1 cellular context compared by ENCODE assay signal in the genomic region with DNA sequence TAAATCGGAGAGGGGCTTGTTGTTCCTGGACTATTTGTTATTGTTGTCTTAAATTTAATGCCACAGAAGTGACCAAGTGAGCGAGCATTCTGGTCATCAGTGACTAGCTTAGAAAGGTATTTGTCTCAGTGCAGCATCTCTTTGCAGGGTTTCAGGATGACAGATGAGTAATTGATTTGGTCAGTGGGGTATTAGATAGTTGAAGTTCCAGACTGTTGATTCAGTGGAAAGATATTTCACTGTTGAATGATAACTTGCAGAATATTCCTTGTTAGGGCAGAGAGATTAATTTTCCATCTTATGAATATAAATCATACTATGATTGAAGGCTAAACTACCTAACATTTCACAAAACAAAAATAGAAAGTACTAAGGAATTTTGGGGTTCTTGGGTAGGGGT.
TF ChIP-seq lines count a peak whose summit lies in the region.

No MANE protein-coding gene starts in this region.

TF ChIP-seq in GM23338, 12 proteins besides CTCF, POLR2A, EP300 and RAD21:
- TF ChIP-seq POLR2AphosphoS5 (IDR thresholded peaks at IDR 0.05; ENCODE audit: low read depth), result no peak
- TF ChIP-seq REST (IDR thresholded peaks at IDR 0.05; ENCODE audit: unreplicated experiment), result no peak
- TF ChIP-seq CREB1 (CRISPR knock-in tag; IDR thresholded peaks at IDR 0.05; ENCODE audit: low read depth), result no peak
- no peak for TF ChIP-seq JUNB (IDR thresholded peaks at IDR 0.05; ENCODE audit: unreplicated experiment)
- no peak for TF ChIP-seq ETS1 (IDR thresholded peaks at IDR 0.05)
- no peak for TF ChIP-seq NANOG (IDR thresholded peaks at IDR 0.05; ENCODE audit: borderline replicate concordance)
- no peak for TF ChIP-seq ZNF331 (CRISPR knock-in tag; IDR thresholded peaks at IDR 0.05; ENCODE audit: low read depth)
- TF ChIP-seq STAT1 (IDR thresholded peaks at IDR 0.05; ENCODE audit: unreplicated experiment), result no peak
- no peak for TF ChIP-seq ZNF114 (CRISPR knock-in tag; IDR thresholded peaks at IDR 0.05)
- TF ChIP-seq EZH2 (IDR thresholded peaks at IDR 0.05; ENCODE audit: low read depth, unreplicated experiment), result no peak
- TF ChIP-seq ZNF462 (CRISPR knock-in tag; IDR thresholded peaks at IDR 0.05), result no peak
- TF ChIP-seq EZH2phosphoT487 (IDR thresholded peaks at IDR 0.05; ENCODE audit: unreplicated experiment), result no peak
